In the genomic region with DNA sequence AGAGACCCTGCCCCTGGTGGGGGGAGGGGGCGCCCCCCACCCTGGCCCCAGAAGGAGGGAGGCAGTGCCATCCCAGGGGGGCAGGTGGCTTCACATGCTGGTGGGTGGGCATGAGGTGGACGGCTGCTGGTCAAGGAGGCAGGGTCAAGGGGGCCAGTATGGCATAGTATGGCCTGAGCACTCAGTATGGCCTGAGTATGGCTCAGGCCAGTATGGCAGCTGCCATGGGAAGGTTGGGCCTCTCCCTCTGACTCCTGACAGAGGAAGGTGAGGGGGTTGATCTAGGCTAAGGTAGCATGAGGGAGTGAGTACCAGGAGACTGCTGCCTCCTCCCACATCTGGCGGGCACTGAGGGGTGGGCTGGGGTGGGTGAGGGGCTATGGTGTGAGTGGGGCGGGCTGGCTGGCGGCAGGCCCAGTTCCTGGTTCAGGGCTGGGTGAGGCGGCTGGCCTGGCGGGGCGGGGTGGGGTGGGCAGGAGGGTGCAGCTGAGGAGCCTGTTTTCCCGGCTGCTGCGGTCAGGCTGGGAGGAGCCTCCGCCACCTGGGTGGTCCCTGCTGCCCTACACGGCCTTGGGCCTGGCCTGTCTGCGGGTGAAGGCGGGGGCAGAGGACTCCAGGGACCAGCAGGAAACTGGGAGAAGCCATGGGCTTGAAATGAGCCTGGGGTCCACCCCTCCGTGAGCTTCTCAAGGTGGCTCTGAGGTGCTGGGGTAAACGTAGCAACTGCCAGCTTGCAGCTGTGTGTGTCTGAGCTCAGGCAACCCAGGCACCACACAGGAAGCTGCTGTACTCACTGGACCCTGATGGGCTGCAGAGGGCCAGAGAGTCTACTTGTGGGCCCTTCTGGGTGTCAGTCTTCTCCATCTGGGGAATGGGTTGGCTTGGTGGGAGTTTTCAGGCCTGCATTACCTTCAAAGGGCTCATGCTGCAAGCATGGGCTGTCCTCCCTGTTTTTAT, we compare ENCODE assay signal across 8 cellular contexts. TPM values are rescaled to one million over a fixed set of nuclear protein-coding genes. Genes with fewer than 3 reads are reported as not detected.
DNase-seq lines count a peak whose midpoint lies in the region; ATAC-seq and TF ChIP-seq lines count a peak whose summit lies in the region.

No MANE protein-coding gene starts in this region.

- peaks cover 6% of the 10 kb centered on the region for H3K4me1 ChIP-seq in urinary bladder (ENCODE audit: insufficient read depth)

- H3K4me3 ChIP-seq in urinary bladder (ENCODE audit: low read depth, low read length), result no peak overlapping the region

- peaks cover 40% of the 10 kb centered on the region for H3K4me1 Mint-ChIP-seq in activated naive CD4-positive, alpha-beta T cell treated with anti-CD3 and anti-CD28 coated beads, Interleukin-2, amount 10 ng/mL, durations not matched to agents 7 days and 5 days
- peaks cover 28% of the 10 kb centered on the region for H3K4me1 Mint-ChIP-seq in endothelial cell (ENCODE audit: unreplicated experiment)

- H3K9me3 Mint-ChIP-seq in activated naive CD4-positive, alpha-beta T cell treated with anti-CD3 and anti-CD28 coated beads, Interleukin-2, amount 10 ng/mL, durations not matched to agents 7 days and 5 days, result no peaks in the 10 kb centered on the region
- no peaks in the 10 kb centered on the region for H3K9me3 Mint-ChIP-seq in endothelial cell (ENCODE audit: unreplicated experiment)

- H3K27ac ChIP-seq in urinary bladder (ENCODE audit: low read depth), result peak overlapping the region; percentile 95

- no peak for TF ChIP-seq CTCF in endothelial cell (IDR thresholded peaks at IDR 0.05; ENCODE audit: unreplicated experiment)

- H3K36me3 ChIP-seq in urinary bladder (ENCODE audit: insufficient read depth), result no peaks in the 10 kb centered on the region

- ATAC-seq in activated CD4-positive, CD25-positive, alpha-beta regulatory T cell treated with anti-CD3 and anti-CD28 coated beads, Interleukin-2, amount 50 U/mL, for 24 hours, result no peak

- H3K27me3 Mint-ChIP-seq in activated naive CD4-positive, alpha-beta T cell treated with anti-CD3 and anti-CD28 coated beads, Interleukin-2, amount 10 ng/mL, durations not matched to agents 7 days and 5 days, result peaks cover 9% of the 10 kb centered on the region
- H3K27me3 Mint-ChIP-seq in endothelial cell (ENCODE audit: unreplicated experiment), result peaks cover 6% of the 10 kb centered on the region

- CTCF ChIA-PET in activated naive CD4-positive, alpha-beta T cell treated with anti-CD3 and anti-CD28 coated beads, Interleukin-2, amount 10 ng/mL, durations not matched to agents 7 days and 5 days (lab: Charles Lee), result interaction anchor here (1.1 kb wide), 1 partner anchor 9 kb away, joined by 4 read pairs; no protein-coding TSS in a partner anchor

- H3K27ac Mint-ChIP-seq in activated naive CD4-positive, alpha-beta T cell treated with anti-CD3 and anti-CD28 coated beads, Interleukin-2, amount 10 ng/mL, durations not matched to agents 7 days and 5 days, result peak overlapping the region; percentile 66
- peak overlapping the region; percentile 74 for H3K27ac Mint-ChIP-seq in endothelial cell (ENCODE audit: unreplicated experiment)

- H3K4me3 Mint-ChIP-seq in activated naive CD4-positive, alpha-beta T cell treated with anti-CD3 and anti-CD28 coated beads, Interleukin-2, amount 10 ng/mL, durations not matched to agents 7 days and 5 days, result no peak overlapping the region
- H3K4me3 Mint-ChIP-seq in endothelial cell (ENCODE audit: unreplicated experiment), result no peak overlapping the region

- no peak for DNase-seq in activated naive CD4-positive, alpha-beta T cell treated with anti-CD3 and anti-CD28 coated beads, Interleukin-2, amount 10 ng/mL, durations not matched to agents 7 days and 5 days
- no peak for DNase-seq in activated naive CD4-positive, alpha-beta T cell treated with Interleukin-2 at 50 U/mL for 16 hours
- DNase-seq in endothelial cell (ENCODE audit: low spot score) (no peak), myocyte (ENCODE audit: low read depth) (peak; percentile 12), NCI-H345 (lab: John Stamatoyannopoulos, UW) (no peak), SW480 (ENCODE audit: low spot score) (no peak)

- WGBS in urinary bladder, result 40% methylated on average over 16 of the region's 16 CpGs

- peaks cover 2% of the 10 kb centered on the region for H3K36me3 Mint-ChIP-seq in activated naive CD4-positive, alpha-beta T cell treated with anti-CD3 and anti-CD28 coated beads, Interleukin-2, amount 10 ng/mL, durations not matched to agents 7 days and 5 days
- H3K36me3 Mint-ChIP-seq in endothelial cell (ENCODE audit: low read depth, unreplicated experiment), result peaks cover 5% of the 10 kb centered on the region

RNA-seq across cellular contexts. Expression of a gene that starts 57.0 kb away (rescaled TPM):
- total RNA-seq in endothelial cell (ENCODE audit: unreplicated experiment) (46.2 TPM), myocyte (6.5 and 9.1 TPM in 2 replicates), urinary bladder (17.5 TPM)
- 11.7 TPM for polyA plus RNA-seq in myocyte (2012)
- 20.2 TPM for polyA plus RNA-seq in urinary bladder
